In the genomic region with DNA sequence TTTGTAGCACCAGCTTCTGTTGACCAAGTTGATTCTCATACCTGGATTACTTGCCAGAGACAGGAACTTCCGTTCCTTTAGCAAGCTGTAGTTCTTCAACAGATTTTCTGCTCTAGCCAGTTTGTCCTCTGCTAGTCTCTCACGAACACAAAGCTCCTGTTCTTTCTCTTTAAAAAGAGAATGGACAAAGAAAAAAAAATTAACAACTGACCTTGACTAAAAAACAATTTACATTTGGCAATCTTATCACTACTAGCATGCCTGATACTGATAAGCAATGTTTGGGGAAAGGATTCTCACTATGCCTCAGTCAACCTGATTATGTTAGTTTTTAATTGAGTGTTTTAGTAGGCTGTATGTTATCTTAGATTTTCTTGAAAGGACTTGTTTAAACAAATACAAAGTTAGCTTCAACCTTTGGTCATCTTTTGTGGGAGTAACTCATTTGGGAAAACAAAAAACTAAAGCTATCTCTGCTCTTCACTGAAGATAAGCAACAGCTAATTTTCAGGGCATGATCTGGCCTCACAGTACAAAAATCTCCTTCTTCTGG, we compare ENCODE assay signal across 17 cellular contexts. TPM values are rescaled to one million over a fixed set of nuclear protein-coding genes. Genes with fewer than 3 reads are reported as not detected.
"Had no signal": no experiment of that assay in that cellular context is flagged by ENCODE, and none has a peak within 500 bp of the region (broad histone marks: within the 10 kb centered on the region; RNA-seq: fewer than 3 reads in every experiment).

No MANE protein-coding gene starts in this region.

- FAIRE-seq: bronchial epithelial cell, keratinocyte had no signal

- H3K27ac ChIP-seq: epithelial cell of prostate, heart right ventricle, psoas muscle, right atrium auricular region, thyroid gland had no signal

- H3K4me3 ChIP-seq: heart right ventricle, lung, psoas muscle, right atrium auricular region, thyroid gland had no signal

- H3K9me3 ChIP-seq: heart right ventricle, psoas muscle, right atrium auricular region, thyroid gland had no signal

- H3K27me3 ChIP-seq: heart right ventricle, right atrium auricular region, thyroid gland had no signal

- H3K36me3 ChIP-seq: right atrium auricular region, thyroid gland had no signal

- DNase-seq: activated CD4-positive, alpha-beta T cell treated with anti-CD3 and anti-CD28 coated beads for 1 hour; activated CD4-positive, alpha-beta T cell treated with anti-CD3 and anti-CD28 coated beads, Interleukin-2, amount 50 U/mL, for 1 hour; activated gamma-delta T cell treated with Interleukin-2 at 50 U/mL for 16 hours; activated T-cell treated with anti-CD3 and anti-CD28 coated beads, Interleukin-2, amount 50 U/mL, for 1 hour; cortex of kidney; heart right ventricle; natural killer cell; psoas muscle; stimulated activated CD4-positive, alpha-beta T cell treated with anti-CD3 and anti-CD28 coated beads, Interleukin-1b, Interleukin-23, amount 100 ng/mL, for 48 hours; substantia nigra; thyroid gland had no signal

- ATAC-seq: heart right ventricle, natural killer cell, psoas muscle had no signal

- H3K4me1 ChIP-seq: heart right ventricle, psoas muscle, right atrium auricular region, thyroid gland had no signal

RNA-seq across cellular contexts. Expression of gene NEK2, which starts 8.3 kb away (rescaled TPM):
- total RNA-seq: psoas muscle, ureter had no signal
